In genomic region chr1:106954830-106955229, GRCh38 we compare ENCODE assay signal across 13 cellular contexts.
"Had no signal": no experiment of that assay in that cellular context is flagged by ENCODE, and none has a peak within 500 bp of the region (broad histone marks: within the 10 kb centered on the region; RNA-seq: fewer than 3 reads in every experiment).

No MANE protein-coding gene starts in this region.

- H3K4me3 Mint-ChIP-seq: endodermal cell; naive thymus-derived CD4-positive, alpha-beta T cell; nephron progenitor cell; stimulated activated effector memory CD8-positive, alpha-beta T cell treated with anti-CD3 and anti-CD28 coated beads, Interleukin-12 subunit alpha, Interleukin-12 subunit beta, amount 100 ng/mL, for 72 hours; type B pancreatic cell had no signal

- H3K27ac Mint-ChIP-seq: endodermal cell; naive thymus-derived CD4-positive, alpha-beta T cell; nephron progenitor cell; stimulated activated effector memory CD8-positive, alpha-beta T cell treated with anti-CD3 and anti-CD28 coated beads, Interleukin-12 subunit alpha, Interleukin-12 subunit beta, amount 100 ng/mL, for 72 hours; type B pancreatic cell had no signal

- H3K9me3 Mint-ChIP-seq: endodermal cell, nephron progenitor cell, type B pancreatic cell had no signal

- H3K4me1 Mint-ChIP-seq: naive thymus-derived CD4-positive, alpha-beta T cell; nephron progenitor cell; stimulated activated effector memory CD8-positive, alpha-beta T cell treated with anti-CD3 and anti-CD28 coated beads, Interleukin-12 subunit alpha, Interleukin-12 subunit beta, amount 100 ng/mL, for 72 hours had no signal

- DNase-seq: effector CD4-positive, alpha-beta T cell; endodermal cell; islet precursor cell; mammary epithelial cell; naive thymus-derived CD4-positive, alpha-beta T cell; nephron progenitor cell; right cardiac atrium; stimulated activated CD4-positive, alpha-beta T cell treated with anti-CD3 and anti-CD28 coated beads, Interleukin-4, amount 100 ng/mL, for 1 hour; stimulated activated CD8-positive, alpha-beta memory T cell treated with anti-CD3 and anti-CD28 coated beads, Interleukin-4, amount 100 ng/mL, for 48 hours; stimulated activated naive CD8-positive, alpha-beta T cell treated with anti-CD3 and anti-CD28 coated beads, Interleukin-15, Interleukin-2, amounts not matched to agents 100 U/mL and 50 U/mL, for 24 hours; thyroid gland had no signal

- H3K36me3 Mint-ChIP-seq: naive thymus-derived CD4-positive, alpha-beta T cell; stimulated activated effector memory CD8-positive, alpha-beta T cell treated with anti-CD3 and anti-CD28 coated beads, Interleukin-12 subunit alpha, Interleukin-12 subunit beta, amount 100 ng/mL, for 72 hours; type B pancreatic cell had no signal
